30 cellular contexts compared by ENCODE assay signal in genomic region chr6:156282087-156282486, GRCh38.
"Had no signal": no experiment of that assay in that cellular context is flagged by ENCODE, and none has a peak within 500 bp of the region (broad histone marks: within the 10 kb centered on the region; RNA-seq: fewer than 3 reads in every experiment).

No MANE protein-coding gene starts in this region.

- DNase-seq: activated CD4-positive, alpha-beta memory T cell treated with anti-CD3 and anti-CD28 coated beads, Interleukin-2, amount 10 ng/mL, durations not matched to agents 7 days and 5 days; activated CD4-positive, alpha-beta T cell treated with anti-CD3 and anti-CD28 coated beads for 1 hour; activated CD4-positive, alpha-beta T cell treated with anti-CD3 and anti-CD28 coated beads for 48 hours; activated CD4-positive, CD25-positive, alpha-beta regulatory T cell; activated CD8-positive, alpha-beta memory T cell treated with anti-CD3 and anti-CD28 coated beads for 24 hours; activated CD8-positive, alpha-beta memory T cell treated with anti-CD3 and anti-CD28 coated beads, Interleukin-2, amount 10 ng/mL, durations not matched to agents 7 days and 5 days; activated CD8-positive, alpha-beta memory T cell treated with anti-CD3 and anti-CD28 coated beads, Interleukin-2, amount 50 U/mL, for 48 hours; activated effector memory CD4-positive, alpha-beta T cell treated with Interleukin-2 at 50 U/mL for 16 hours; activated naive CD4-positive, alpha-beta T cell treated with anti-CD3 and anti-CD28 coated beads, Interleukin-2, amount 10 ng/mL, durations not matched to agents 7 days and 5 days; activated naive CD8-positive, alpha-beta T cell treated with anti-CD3 and anti-CD28 coated beads, Interleukin-2, amount 50 U/mL, for 24 hours; activated T-cell treated with anti-CD3 and anti-CD28 coated beads, Interleukin-2, amount 50 U/mL, for 48 hours; caudate nucleus; cerebellar nuclear complex; Kasumi-1; MG63; MV-4-11; NCI-H1092; NCI-H1436 treated with DMSO at 0.1 percent for 48 hours; NCI-H1694 treated with DMSO at 0.1 percent for 48 hours; NCI-H2029; NCI-H345; NCI-H524 treated with DMSO at 0.1 percent for 48 hours; PC-9; Right ventricle myocardium superior; T1000; WERI-Rb-1 had no signal

- H2AFZ ChIP-seq: PC-9 had no signal

- H3K27ac ChIP-seq: PC-9, WERI-Rb-1 had no signal

- H3K4me2 ChIP-seq: PC-9 had no signal

- FAIRE-seq: bronchial epithelial cell, RCC 7860 had no signal

- H3K36me3 Mint-ChIP-seq: activated CD8-positive, alpha-beta memory T cell treated with anti-CD3 and anti-CD28 coated beads, Interleukin-2, amount 10 ng/mL, durations not matched to agents 7 days and 5 days; activated naive CD4-positive, alpha-beta T cell treated with anti-CD3 and anti-CD28 coated beads, Interleukin-2, amount 10 ng/mL, durations not matched to agents 7 days and 5 days had no signal

- H3K36me3 ChIP-seq: MG63, WERI-Rb-1 had no signal

- H3K4me1 Mint-ChIP-seq: activated CD4-positive, alpha-beta memory T cell treated with anti-CD3 and anti-CD28 coated beads, Interleukin-2, amount 10 ng/mL, durations not matched to agents 7 days and 5 days; activated CD8-positive, alpha-beta memory T cell treated with anti-CD3 and anti-CD28 coated beads, Interleukin-2, amount 10 ng/mL, durations not matched to agents 7 days and 5 days; activated naive CD4-positive, alpha-beta T cell treated with anti-CD3 and anti-CD28 coated beads, Interleukin-2, amount 10 ng/mL, durations not matched to agents 7 days and 5 days had no signal

- H3K27me3 Mint-ChIP-seq: activated CD8-positive, alpha-beta memory T cell treated with anti-CD3 and anti-CD28 coated beads, Interleukin-2, amount 10 ng/mL, durations not matched to agents 7 days and 5 days; activated naive CD4-positive, alpha-beta T cell treated with anti-CD3 and anti-CD28 coated beads, Interleukin-2, amount 10 ng/mL, durations not matched to agents 7 days and 5 days had no signal

- H3K27ac Mint-ChIP-seq: activated CD4-positive, alpha-beta memory T cell treated with anti-CD3 and anti-CD28 coated beads, Interleukin-2, amount 10 ng/mL, durations not matched to agents 7 days and 5 days; activated CD8-positive, alpha-beta memory T cell treated with anti-CD3 and anti-CD28 coated beads, Interleukin-2, amount 10 ng/mL, durations not matched to agents 7 days and 5 days; activated naive CD4-positive, alpha-beta T cell treated with anti-CD3 and anti-CD28 coated beads, Interleukin-2, amount 10 ng/mL, durations not matched to agents 7 days and 5 days; activated naive CD8-positive, alpha-beta T cell; activated naive CD8-positive, alpha-beta T cell treated with anti-CD3 and anti-CD28 coated beads, Interleukin-2, amount 50 U/mL, for 24 hours; brain had no signal

- ATAC-seq: activated CD8-positive, alpha-beta memory T cell treated with anti-CD3 and anti-CD28 coated beads, Interleukin-2, amount 10 ng/mL, durations not matched to agents 7 days and 5 days; activated naive CD8-positive, alpha-beta T cell treated with anti-CD3 and anti-CD28 coated beads, Interleukin-2, amount 50 U/mL, for 24 hours had no signal

- H3K9me3 ChIP-seq: MG63 had no signal

- H3K4me3 ChIP-seq: MG63, PC-9 had no signal

- H3K27me3 ChIP-seq: MG63 had no signal

- H3K4me3 Mint-ChIP-seq: activated CD4-positive, alpha-beta memory T cell treated with anti-CD3 and anti-CD28 coated beads, Interleukin-2, amount 10 ng/mL, durations not matched to agents 7 days and 5 days; activated CD8-positive, alpha-beta memory T cell treated with anti-CD3 and anti-CD28 coated beads, Interleukin-2, amount 10 ng/mL, durations not matched to agents 7 days and 5 days; activated naive CD4-positive, alpha-beta T cell treated with anti-CD3 and anti-CD28 coated beads, Interleukin-2, amount 10 ng/mL, durations not matched to agents 7 days and 5 days; activated naive CD8-positive, alpha-beta T cell; activated naive CD8-positive, alpha-beta T cell treated with anti-CD3 and anti-CD28 coated beads, Interleukin-2, amount 50 U/mL, for 24 hours; brain had no signal
